ENCODE assay signal across 8 cellular contexts in genomic region chr2:9951522-9952285, GRCh38. TPM values are rescaled to one million over a fixed set of nuclear protein-coding genes. Genes with fewer than 3 reads are reported as not detected.
DNase-seq lines count a peak whose midpoint lies in the region; ATAC-seq and TF ChIP-seq lines count a peak whose summit lies in the region.

Gene GRHL1 (plus strand): TSS chr2:9951693. CDS start chr2:9951834, 141 bp downstream.

- peaks cover 0 to 4% (median 0%) of the 10 kb centered on the region in 11 experiments; a peak in 1 of 22 replicates for H4K20me1 ChIP-seq in BLaER1 treated with 17β-estradiol and CSF1 and Interleukin-3, amounts not matched to agents 10 nM and 100 nM

- WGBS in right lobe of liver (ENCODE audit: insufficient coverage, low coverage, low lambda C conversion rate, missing lambda C conversion rate) = no CpG with 5 or more reads among the region's 111 CpGs

- H3K36me3 ChIP-seq in BLaER1 treated with 17β-estradiol and CSF1 and Interleukin-3, amounts not matched to agents 10 nM and 100 nM = no peaks in the 10 kb centered on the region
- H3K36me3 ChIP-seq in right lobe of liver = no peaks in the 10 kb centered on the region

- peak in 7 of 56 donors; percentile 4 to 32 (median 5) for TF ChIP-seq CTCF in dorsolateral prefrontal cortex (IDR thresholded peaks at IDR 0.05 in 54 of 56, conservative IDR thresholded peaks at IDR 0.05 in 2 of 56; ENCODE audit: low read depth in 1 of 56, partially characterized antibody in 56 of 56)
- no peak for TF ChIP-seq CTCF in right lobe of liver (IDR thresholded peaks at IDR 0.05)

- H3K4me2 ChIP-seq in BLaER1 treated with 17β-estradiol and CSF1 and Interleukin-3, amounts not matched to agents 10 nM and 100 nM = peak within 1 kb of the TSS; percentile 90 to 99 (median 96)

- peak; percentile 88 for TF ChIP-seq POLR2A in right lobe of liver (IDR thresholded peaks at IDR 0.05)

- H3K27me3 ChIP-seq in BLaER1 treated with 17β-estradiol and CSF1 and Interleukin-3, amounts not matched to agents 10 nM and 100 nM = peaks cover 33 to 52% (median 47%) of the 10 kb centered on the region in 11 experiments
- H3K27me3 ChIP-seq in dorsolateral prefrontal cortex = peaks cover 0 to under 1% (median 0%) of the 10 kb centered on the region in 45 donors
- no peaks in the 10 kb centered on the region for H3K27me3 ChIP-seq in right lobe of liver

- H3K4me1 ChIP-seq in BLaER1 treated with 17β-estradiol and CSF1 and Interleukin-3, amounts not matched to agents 10 nM and 100 nM = peaks cover 5 to 14% (median 11%) of the 10 kb centered on the region in 10 experiments; a peak in 16 of 20 replicates
- peaks cover 0 to 12% (median 3%) of the 10 kb centered on the region in 4 donors for H3K4me1 ChIP-seq in right lobe of liver

- peak within 1 kb of the TSS; percentile 65 to 82 (median 74) for H3K4me3 ChIP-seq in BLaER1 treated with 17β-estradiol and CSF1 and Interleukin-3, amounts not matched to agents 10 nM and 100 nM
- H3K4me3 ChIP-seq in dorsolateral prefrontal cortex = peak within 1 kb of the TSS; percentile 47 to 87 (median 73)
- H3K4me3 ChIP-seq in right lobe of liver = peak within 1 kb of the TSS; percentile 70 to 80 (median 77)

- peak within 1 kb of the TSS; percentile 58 to 82 (median 73) for H3K9ac ChIP-seq in BLaER1 treated with 17β-estradiol and CSF1 and Interleukin-3, amounts not matched to agents 10 nM and 100 nM

- peak within 1 kb of the TSS in 7 of 11 experiments; percentile 11 to 57 (median 37); a peak in 10 of 22 replicates for H3K27ac ChIP-seq in BLaER1 treated with 17β-estradiol and CSF1 and Interleukin-3, amounts not matched to agents 10 nM and 100 nM
- H3K27ac ChIP-seq in dorsolateral prefrontal cortex (peak within 1 kb of the TSS in 32 of 59 donors; percentile 26 to 81 (median 66)), right lobe of liver (peak within 1 kb of the TSS; percentile 60 to 76 (median 74))

- H3K9me3 ChIP-seq in BLaER1 treated with 17β-estradiol and CSF1 and Interleukin-3, amounts not matched to agents 10 nM and 100 nM (replicated peaks in 1 of 11) = no peaks in the 10 kb centered on the region
- H3K9me3 ChIP-seq in right lobe of liver = no peaks in the 10 kb centered on the region

- ATAC-seq in GM19452 (IDR thresholded peaks at IDR 0.05; ENCODE audit: unreplicated experiment) (peak; percentile 94), HG03565 (IDR thresholded peaks at IDR 0.05; ENCODE audit: unreplicated experiment) (peak; percentile 91), right lobe of liver (peak; percentile 88 to 94 (median 93))

- DNase-seq in NCI-H748 (lab: John Stamatoyannopoulos, UW; ENCODE audit: unreplicated experiment) (peak; percentile 95), dorsolateral prefrontal cortex (peak; percentile 82 to 98 (median 90)), right lobe of liver (peak; percentile 96 to 97 (median 96))
- peak; percentile 89 to 90 for DNase-seq in activated CD4-positive, alpha-beta T cell treated with anti-CD3 and anti-CD28 coated beads, Interleukin-2, amount 50 U/mL, for 48 hours
- DNase-seq in stimulated activated CD4-positive, alpha-beta T cell treated with anti-CD3 and anti-CD28 coated beads, Interleukin-4, amount 100 ng/mL, for 1 hour = peak; percentile 91

- intact Hi-C loops in dorsolateral prefrontal cortex (cut with DNase I) = loop anchor here (5.0 to 10.0 kb wide), 4 partner anchors 93 to 807 kb away; partner anchors contain the start of genes TAF1B (in 2 of the 2), KLF11 (in 1 of the 2) and ODC1 (in 1 of the 2)
- intact Hi-C loops in right lobe of liver (cut with DNase I) = no loop called here

RNA-seq across cellular contexts. Expression of gene GRHL1, which starts in this region (rescaled TPM):
- total RNA-seq in dorsolateral prefrontal cortex (10 to 100 TPM in 8 of 120 experiments, 1 to 10 TPM in 112; 1.6 to 10.9 (median 6.4) TPM), right lobe of liver (10 to 100 TPM in 1 of 6 experiments, 1 to 10 TPM in 5; 3.5 to 11.2 (median 6.2) TPM)

Comparison
In these comparisons a context has a peak if more than half of its experiments do, and no peak if none do; other contexts are left out.
1. Peak in every context shown above with its lines: DNase-seq, ATAC-seq, H3K4me3 ChIP-seq and H3K27ac ChIP-seq.
2. intact Hi-C loops: an anchor here in dorsolateral prefrontal cortex (5.0 to 10.0 kb wide); none called in right lobe of liver.